ENCODE assay signal across 8 cellular contexts in the genomic region with DNA sequence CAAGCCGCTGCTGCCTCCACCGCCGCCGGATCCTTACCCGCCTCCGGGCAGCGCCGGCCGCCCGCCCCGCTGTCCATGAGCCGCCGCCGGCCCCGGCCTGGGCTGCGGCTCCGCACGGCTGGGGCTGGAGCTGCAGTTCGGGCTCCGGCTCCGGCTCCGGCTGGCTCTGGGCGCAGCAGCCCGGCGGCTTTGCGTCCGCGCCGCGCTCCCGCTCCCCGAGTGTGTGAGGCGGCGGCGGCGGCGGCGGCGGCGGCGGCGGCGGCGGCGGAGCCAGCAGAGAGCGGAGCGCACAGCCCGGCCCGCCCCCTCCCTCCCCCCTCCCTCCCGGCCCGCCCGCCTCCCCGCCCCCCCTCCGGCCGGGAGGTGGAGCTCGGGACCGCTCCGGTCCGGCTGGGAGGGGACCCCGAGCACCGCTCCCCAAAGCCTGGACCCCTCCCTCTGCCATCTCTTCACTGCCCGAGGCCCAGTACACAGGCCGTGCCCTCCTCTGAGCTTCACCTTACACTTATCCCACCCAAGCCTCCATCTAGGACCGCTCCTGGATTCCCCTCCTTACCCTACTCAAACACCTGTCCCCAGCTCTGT. TPM values are rescaled to one million over a fixed set of nuclear protein-coding genes. Genes with fewer than 3 reads are reported as not detected.
DNase-seq lines count a peak whose midpoint lies in the region; ATAC-seq, FAIRE-seq and TF ChIP-seq lines count a peak whose summit lies in the region.

A gene (minus strand): TSS at position 225 of the 585 bp plus-strand sequence. CDS start 148 bp downstream, at position 77.

- H3K23ac ChIP-seq in mesenchymal stem cell (ENCODE audit: low read length in 2 of 2), result peak within 1 kb of the TSS in 1 of 2 experiments; percentile 56

- peak in 1 of 2 experiments; percentile 27 for DNase-seq in A549 (ENCODE audit: low read depth in 1 of 2, low spot score in 1 of 2)
- DNase-seq in WERI-Rb-1, result peak; percentile 32
- DNase-seq in endothelial cell of umbilical vein (ENCODE audit: low read depth, low spot score), result peak; percentile 33
- DNase-seq in mesenchymal stem cell, result peak; percentile 29
- DNase-seq in superior temporal gyrus (ENCODE audit: extremely low spot score), result peak; percentile 75
- no peak for DNase-seq in RCC 7860 (ENCODE audit: low spot score)

- TF ChIP-seq CTCF in A549 (IDR thresholded peaks at IDR 0.05) (no peak), WERI-Rb-1 (IDR thresholded peaks at IDR 0.05; ENCODE audit: low read depth, low read length) (no peak), endothelial cell of umbilical vein (IDR thresholded peaks at IDR 0.05; ENCODE audit: extremely low read depth in 1 of 2, insufficient read depth in 1 of 2, low read depth in 1 of 2, low read length in 2 of 2) (no peak)

- TF ChIP-seq POLR2A in A549 (IDR thresholded peaks at IDR 0.05; ENCODE audit: low read length) (no peak), endothelial cell of umbilical vein (IDR thresholded peaks at IDR 0.05; ENCODE audit: low read depth, low read length) (peak; percentile 31)

- TF ChIP-seq EP300 in A549 (IDR thresholded peaks at IDR 0.05), result no peak

- H3K4me3 ChIP-seq in A549 (peak within 1 kb of the TSS; percentile 64), WERI-Rb-1 (ENCODE audit: low read depth, low read length) (peak within 1 kb of the TSS; percentile 56), endothelial cell of umbilical vein (replicated peaks in 1 of 3; ENCODE audit: insufficient read depth in 1 of 3, low read depth in 1 of 3, low read length in 3 of 3) (peak within 1 kb of the TSS; percentile 37 to 65 (median 59)), mesenchymal stem cell (ENCODE audit: insufficient read depth in 1 of 2, low read depth in 1 of 2, low read length in 2 of 2) (peak within 1 kb of the TSS; percentile 50 to 74)

- H2BK5ac ChIP-seq in mesenchymal stem cell (ENCODE audit: low read depth, low read length, poor library complexity, severe bottlenecking), result no peak within 1 kb of the TSS

- POLR2A ChIA-PET in A549 (lab: Yijun Ruan, JAX), result interaction anchor here (1.1 to 1.4 kb wide), 3 partner anchors 29 to 90 kb away, joined by 4 to 5 read pairs (median 4); a partner anchor contains a TSS
- POLR2A ChIA-PET in endothelial cell of umbilical vein (lab: Charles Lee), result interaction anchor here (0.7 to 1.3 kb wide), 4 partner anchors 45 to 197 kb away, joined by 3 to 5 read pairs (median 4); a partner anchor contains a TSS

- no peaks in the 10 kb centered on the region for H3K79me1 ChIP-seq in mesenchymal stem cell (replicated peaks; ENCODE audit: low read length, poor library complexity, severe bottlenecking)

- under 1% methylated on average over 20 of the region's 64 CpGs for whole genome bisulfite sequencing in A549 (ENCODE audit: missing lambda C conversion rate)
- WGBS in mesenchymal stem cell, result 0% methylated on average over 7 of the region's 64 CpGs

- CTCF ChIA-PET in A549 (lab: Yijun Ruan, JAX), result interaction anchor here (0.6 to 12.7 kb wide), 53 partner anchors 8 to 280 kb away, joined by 3 to 424 read pairs (median 11); a partner anchor contains a TSS
- CTCF ChIA-PET in endothelial cell of umbilical vein (lab: Charles Lee), result interaction anchor here (0.7 to 8.4 kb wide), 48 partner anchors 10 to 259 kb away, joined by 3 to 233 read pairs (median 9); a partner anchor contains a TSS

- H3K9me3 ChIP-seq in A549 (no peaks in the 10 kb centered on the region), WERI-Rb-1 (ENCODE audit: severe bottlenecking) (no peaks in the 10 kb centered on the region), endothelial cell of umbilical vein (replicated peaks; ENCODE audit: control insufficient read depth, insufficient read depth, low read length) (no peaks in the 10 kb centered on the region), mesenchymal stem cell (ENCODE audit: control insufficient read depth, low read length) (no peaks in the 10 kb centered on the region)

- H2AFZ ChIP-seq in endothelial cell of umbilical vein (ENCODE audit: low read depth, low read length), result peak within 1 kb of the TSS; percentile 74
- peak within 1 kb of the TSS; percentile 62 for H2AFZ ChIP-seq in mesenchymal stem cell (ENCODE audit: low read depth, low read length)

- dilution Hi-C loops in endothelial cell of umbilical vein (cut with MboI; ENCODE audit: extremely low pct_ligation_motif_present, low sequenced_read_pairs), result loop anchor here (25.0 kb wide), 1 partner anchor 141 kb away; no protein-coding TSS in a partner anchor

- H3K14ac ChIP-seq in mesenchymal stem cell (ENCODE audit: low read length in 2 of 2), result no peak within 1 kb of the TSS

- peak within 1 kb of the TSS; percentile 36 for H2BK15ac ChIP-seq in mesenchymal stem cell (ENCODE audit: low read depth, poor library complexity, severe bottlenecking)

- BruUV-seq in endothelial cell of umbilical vein (replicated peaks; lab: Mats Ljungman, UMichigan), result no TSS peak

- H3K79me2 ChIP-seq in endothelial cell of umbilical vein (ENCODE audit: control insufficient read depth, insufficient read depth, low read length), result peaks cover 45% of the 10 kb centered on the region

- H4K91ac ChIP-seq in mesenchymal stem cell (ENCODE audit: low read length), result no peak within 1 kb of the TSS

- peak; percentile 40 to 53 for ATAC-seq in A549
- ATAC-seq in GM19372 (IDR thresholded peaks at IDR 0.05; ENCODE audit: low read depth, unreplicated experiment), result peak; percentile 4
- ATAC-seq in HG02885 (IDR thresholded peaks at IDR 0.05; ENCODE audit: poor library complexity, unreplicated experiment), result no peak

- intact Hi-C loops in endothelial cell of umbilical vein (cut with micrococcal nuclease), result loop anchor here (1.0 to 5.0 kb wide), 3 partner anchors 29 to 71 kb away; no protein-coding TSS in a partner anchor

- H3K27me3 ChIP-seq in WERI-Rb-1 (ENCODE audit: insufficient read depth, low read depth, severe bottlenecking), result peaks cover 38% of the 10 kb centered on the region
- H3K27me3 ChIP-seq in endothelial cell of umbilical vein (ENCODE audit: control insufficient read depth in 2 of 2, insufficient read depth in 2 of 2, low read length in 2 of 2), result peaks cover 23 to 27% of the 10 kb centered on the region in 2 experiments
- H3K27me3 ChIP-seq in mesenchymal stem cell (ENCODE audit: control insufficient read depth in 1 of 2, insufficient read depth in 1 of 2, low read length in 2 of 2), result peaks cover 87 to 89% of the 10 kb centered on the region in 2 experiments

- no peak within 1 kb of the TSS for H3K18ac ChIP-seq in mesenchymal stem cell (ENCODE audit: low read depth in 1 of 2, low read length in 2 of 2)

- no peak for TF ChIP-seq RAD21 in A549 (conservative IDR thresholded peaks at IDR 0.05 in 1 of 2, IDR thresholded peaks at IDR 0.05 in 1 of 2)

- H3K4me2 ChIP-seq in A549 (peak within 1 kb of the TSS; percentile 88), endothelial cell of umbilical vein (ENCODE audit: insufficient read depth, low read length) (peak within 1 kb of the TSS; percentile 71), mesenchymal stem cell (ENCODE audit: low read length, poor library complexity, severe bottlenecking) (peak within 1 kb of the TSS; percentile 91)

- H3K4me1 ChIP-seq in A549 (peaks cover 22% of the 10 kb centered on the region), endothelial cell of umbilical vein (ENCODE audit: control insufficient read depth, extremely low read depth, insufficient read depth, low read length) (peaks cover 24% of the 10 kb centered on the region), mesenchymal stem cell (ENCODE audit: control insufficient read depth, insufficient read depth, low read depth, low read length) (peaks cover 31% of the 10 kb centered on the region)

- FAIRE-seq in A549 (lab: Jason Lieb, UNC) (no peak), endothelial cell of umbilical vein (lab: Jason Lieb, UNC) (no peak), RCC 7860 (lab: Jason Lieb, UNC) (no peak)

- H2BK12ac ChIP-seq in mesenchymal stem cell (ENCODE audit: low read length in 2 of 2), result no peak within 1 kb of the TSS

- no peaks in the 10 kb centered on the region for H4K20me1 ChIP-seq in endothelial cell of umbilical vein (replicated peaks; ENCODE audit: control insufficient read depth, extremely low read depth, insufficient read depth, low read length)

- no peak within 1 kb of the TSS for H2AK5ac ChIP-seq in mesenchymal stem cell (ENCODE audit: low read length, severe bottlenecking)

- H3K9me1 ChIP-seq in endothelial cell of umbilical vein (replicated peaks; ENCODE audit: control insufficient read depth, extremely low read depth, insufficient read depth, low read length), result no peaks in the 10 kb centered on the region

- no peak within 1 kb of the TSS for H2BK120ac ChIP-seq in mesenchymal stem cell (ENCODE audit: low read depth, low read length)

- peak within 1 kb of the TSS; percentile 25 for H4K8ac ChIP-seq in mesenchymal stem cell (ENCODE audit: low read length)

- peak within 1 kb of the TSS; percentile 68 for H3K9ac ChIP-seq in endothelial cell of umbilical vein (replicated peaks; ENCODE audit: extremely low read depth, insufficient read depth, low read length)
- H3K9ac ChIP-seq in mesenchymal stem cell (ENCODE audit: low read length), result peak within 1 kb of the TSS; percentile 48

- H3K4ac ChIP-seq in mesenchymal stem cell (ENCODE audit: low read depth in 1 of 2, low read length in 2 of 2), result no peak within 1 kb of the TSS

- H3K27ac ChIP-seq in A549, result peak within 1 kb of the TSS; percentile 60 to 83; a peak in 5 of 6 replicates
- no peak within 1 kb of the TSS for H3K27ac ChIP-seq in WERI-Rb-1
- peak within 1 kb of the TSS; percentile 10 for H3K27ac ChIP-seq in endothelial cell of umbilical vein (ENCODE audit: insufficient read depth, low read depth, low read length)
- H3K27ac ChIP-seq in mesenchymal stem cell (ENCODE audit: low read length, poor library complexity, severe bottlenecking), result no peak within 1 kb of the TSS

- H3K36me3 ChIP-seq in WERI-Rb-1 (no peaks in the 10 kb centered on the region), endothelial cell of umbilical vein (ENCODE audit: control insufficient read depth in 2 of 2, extremely low read depth in 1 of 2, insufficient read depth in 2 of 2, low read length in 2 of 2) (no peaks in the 10 kb centered on the region), mesenchymal stem cell (ENCODE audit: control insufficient read depth in 1 of 2, insufficient read depth in 2 of 2, low read depth in 1 of 2, low read length in 2 of 2) (no peaks in the 10 kb centered on the region)

RNA-seq across cellular contexts. Expression of the gene that starts here (rescaled TPM):
- polyA plus RNA-seq in A549 (2011; rRNA removed), result 2.9 and 3.9 TPM in 2 replicates
- 0.52 TPM in 2 replicates for polyA plus RNA-seq in A549 (2012; cell fraction: cytosol; rRNA removed)
- 1.1 and 1.5 TPM in 2 replicates for polyA plus RNA-seq in A549 (2012; cell fraction: nucleus; rRNA removed)
- polyA plus RNA-seq in A549 (2017; fragmentation: RNase III; extraction: RNeasy Plus Mini Kit Qiagen cat#74134 plus additional on column Dnase treatment), result 0.41 to 0.57 TPM (median 0.41 TPM) in 3 replicates
- 10.5 and 13.7 TPM in 2 replicates for polyA minus RNA-seq in A549 (2011; rRNA and poly(A)+ RNA removed)
- 136 and 170 TPM in 2 replicates for total RNA-seq in endothelial cell of umbilical vein
- 113 and 124 TPM in 2 replicates for polyA plus RNA-seq in endothelial cell of umbilical vein
- 87.1 and 88.0 TPM in 2 replicates for polyA plus RNA-seq in endothelial cell of umbilical vein (2011; cell fraction: cytosol; rRNA removed)
- polyA plus RNA-seq in endothelial cell of umbilical vein (2011; cell fraction: nucleus; rRNA removed), result 70.9 and 75.9 TPM in 2 replicates
- polyA plus RNA-seq in endothelial cell of umbilical vein (2012), result 80.3 and 97.2 TPM in 2 replicates
- polyA minus RNA-seq in endothelial cell of umbilical vein, result 304 and 328 TPM in 2 replicates
- polyA minus RNA-seq in endothelial cell of umbilical vein (2011; cell fraction: cytosol; rRNA and poly(A)+ RNA removed), result 8.7 TPM
- 59.9 and 63.2 TPM in 2 replicates for polyA minus RNA-seq in endothelial cell of umbilical vein (2011; cell fraction: nucleus; rRNA and poly(A)+ RNA removed)
- polyA plus RNA-seq in mesenchymal stem cell (2013, experiment 1 of 2), result 2.1 TPM
- polyA plus RNA-seq in mesenchymal stem cell (2013, experiment 2 of 2), result 2.0 TPM

Comparison
In these comparisons a context has a peak if more than half of its experiments do, and no peak if none do; other contexts are left out.
1. RNA of the gene that starts here (polyA plus RNA-seq): 70.9 to 124 TPM in endothelial cell of umbilical vein; 0.41 to 3.9 TPM in A549; every median in the first group is over 10 times any median in the second.
2. H3K27ac ChIP-seq: peak in A549 (2 of 2) and endothelial cell of umbilical vein (single experiment); none in WERI-Rb-1 (single experiment) and mesenchymal stem cell (single experiment).
3. Peak in every context shown above with its lines, with median percentiles within 50 percentile points of each other: H3K4me2 ChIP-seq and H3K4me3 ChIP-seq.